In the genomic region with DNA sequence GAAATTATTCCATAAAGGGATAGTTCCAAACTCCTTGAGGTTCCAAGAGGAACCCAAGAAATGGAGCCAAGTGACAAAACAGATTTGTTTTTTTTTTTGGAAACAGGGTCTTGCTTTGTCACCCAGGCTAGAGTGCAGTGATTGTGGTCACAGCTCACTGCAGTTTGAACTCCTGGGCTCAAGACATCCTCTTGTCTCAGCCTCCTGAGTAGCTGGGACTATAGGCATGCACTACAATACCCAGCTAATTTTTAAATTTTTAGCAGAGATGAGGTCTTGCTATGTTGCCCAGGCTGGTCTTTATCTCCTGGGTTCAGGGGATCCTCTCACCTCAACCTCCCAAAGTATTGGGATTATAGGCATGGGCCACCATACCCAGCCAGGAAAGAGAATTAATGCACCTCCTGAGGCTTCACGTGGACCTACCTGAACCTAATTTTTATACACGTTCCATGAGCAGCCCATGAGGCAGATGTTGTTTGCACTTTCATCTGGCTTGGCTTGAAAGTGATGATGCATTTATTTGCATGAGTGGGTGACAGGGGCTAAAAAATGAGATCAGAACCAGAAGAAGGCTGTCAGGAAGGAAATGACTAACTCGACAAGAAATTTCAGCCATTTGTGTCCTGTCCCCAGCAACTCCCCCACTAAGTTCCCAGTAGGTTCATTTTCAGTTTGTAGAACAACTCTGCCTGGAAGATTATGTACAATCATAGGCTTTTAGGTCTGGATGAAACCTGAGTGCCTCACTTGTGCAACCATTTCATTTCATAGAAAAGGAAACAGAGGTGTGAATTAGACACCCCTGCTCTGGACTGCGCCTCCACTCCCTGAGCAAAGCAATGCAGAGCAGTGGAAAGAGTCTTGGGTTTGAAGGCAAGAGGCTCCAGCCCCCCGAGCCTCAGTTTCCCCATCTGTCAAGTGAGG, we compare ENCODE assay signal across 8 cellular contexts. TPM values are rescaled to one million over a fixed set of nuclear protein-coding genes. Genes with fewer than 3 reads are reported as not detected.
A peak's percentile ranks its signal among the peaks of the same experiment; 100 is the strongest.
DNase-seq lines count a peak whose midpoint lies in the region; ATAC-seq and TF ChIP-seq lines count a peak whose summit lies in the region.

No MANE protein-coding gene starts in this region.

- no peak overlapping the region for H3K4me3 ChIP-seq in vagina

- no peaks in the 10 kb centered on the region for H3K4me1 ChIP-seq in vagina

- TF ChIP-seq CTCF in vagina (IDR thresholded peaks at IDR 0.05) = no peak

- intact Hi-C loops in cardiac septum (cut with DNase I) (no loop called here), left ventricle myocardium superior (cut with micrococcal nuclease) (no loop called here), vagina (cut with DNase I) (no loop called here)

- H3K27me3 ChIP-seq in vagina = no peaks in the 10 kb centered on the region

- H3K4me1 Mint-ChIP-seq in effector memory CD8-positive, alpha-beta T cell (ENCODE audit: low read depth in 2 of 2) = peaks cover 10 to 13% of the 10 kb centered on the region in 2 donors

- H3K36me3 Mint-ChIP-seq in effector memory CD8-positive, alpha-beta T cell (ENCODE audit: insufficient read depth) = no peaks in the 10 kb centered on the region

- no peaks in the 10 kb centered on the region for H3K9me3 ChIP-seq in vagina

- H3K27ac Mint-ChIP-seq in effector memory CD8-positive, alpha-beta T cell = peak overlapping the region; percentile 79 to 91

- TF ChIP-seq POLR2A in vagina (IDR thresholded peaks at IDR 0.05) = no peak

- H3K9me3 Mint-ChIP-seq in effector memory CD8-positive, alpha-beta T cell = no peaks in the 10 kb centered on the region

- H3K27ac ChIP-seq in vagina = no peak overlapping the region

- peak overlapping the region; percentile 55 to 60 for H3K4me3 Mint-ChIP-seq in effector memory CD8-positive, alpha-beta T cell

- ATAC-seq in left ventricle myocardium superior (no peak), HG02610 (IDR thresholded peaks at IDR 0.05; ENCODE audit: unreplicated experiment) (peak; percentile 82)
- peak; percentile 86 for ATAC-seq in effector memory CD8-positive, alpha-beta T cell (replicated peaks)

- peaks cover 30 to 33% of the 10 kb centered on the region in 2 donors for H3K27me3 Mint-ChIP-seq in effector memory CD8-positive, alpha-beta T cell

- no peaks in the 10 kb centered on the region for H3K36me3 ChIP-seq in vagina

- DNase-seq in cardiac septum (ENCODE audit: low spot score) (peak; percentile 69), left ventricle myocardium superior (no peak), NOMO-1 (lab: John Stamatoyannopoulos, UW; ENCODE audit: unreplicated experiment in 2 of 2) (peak; percentile 74 to 91), vagina (ENCODE audit: extremely low spot score in 2 of 2) (no peak), NCI-H187 treated with DMSO at 0.1 percent for 48 hours (lab: John Stamatoyannopoulos, UW) (no peak), NCI-H2196 treated with DMSO at 0.1 percent for 48 hours (lab: John Stamatoyannopoulos, UW; ENCODE audit: unreplicated experiment) (no peak)
- peak in 1 of 3 experiments; percentile 10 for DNase-seq in effector memory CD8-positive, alpha-beta T cell

RNA-seq across cellular contexts. Expression of a gene that starts 10.3 kb away (rescaled TPM):
- 1.6 TPM for total RNA-seq in cardiac septum
- 3.5 TPM for total RNA-seq in left ventricle myocardium superior
- 7.6 TPM for total RNA-seq in vagina

Comparison
In these comparisons a context has a peak if more than half of its experiments do, and no peak if none do; other contexts are left out.
1. DNase-seq: peak in cardiac septum (single experiment) and NOMO-1 (2 of 2); none in left ventricle myocardium superior (single experiment), vagina (0 of 2), NCI-H187 treated with DMSO at 0.1 percent for 48 hours (single experiment) and NCI-H2196 treated with DMSO at 0.1 percent for 48 hours (single experiment).